20 cellular contexts compared by ENCODE assay signal in genomic region chr10:90378524-90379076, GRCh38.
DNase-seq lines count a peak whose midpoint lies in the region; ATAC-seq, FAIRE-seq and TF ChIP-seq lines count a peak whose summit lies in the region.
"Had no signal": no experiment of that assay in that cellular context is flagged by ENCODE, and none has a peak within 500 bp of the region (broad histone marks: within the 10 kb centered on the region; RNA-seq: fewer than 3 reads in every experiment).

No MANE protein-coding gene starts in this region.

- peaks cover 0 to 6% (median 1%) of the 10 kb centered on the region in 5 donors for H3K27me3 Mint-ChIP-seq in naive thymus-derived CD8-positive, alpha-beta T cell

- H3K4me3 ChIP-seq in bronchial epithelial cell (ENCODE audit: low read depth, low read length) (no peak overlapping the region), osteoblast (ENCODE audit: insufficient read depth, low read length) (no peak overlapping the region), pancreas (no peak overlapping the region)

- H3K9me3 Mint-ChIP-seq in naive thymus-derived CD8-positive, alpha-beta T cell = no peaks in the 10 kb centered on the region

- H3K4me2 ChIP-seq in osteoblast (ENCODE audit: insufficient read depth, low read length) = peak overlapping the region; percentile 33

- H3K4me1 ChIP-seq in osteoblast (ENCODE audit: insufficient read depth, low read length) = peaks cover 11% of the 10 kb centered on the region
- no peaks in the 10 kb centered on the region for H3K4me1 ChIP-seq in pancreas

- H3K79me2 ChIP-seq in osteoblast (ENCODE audit: insufficient read depth, low read length) = no peaks in the 10 kb centered on the region

- no peaks in the 10 kb centered on the region for H3K9me3 ChIP-seq in osteoblast (ENCODE audit: low read depth, low read length)
- H3K9me3 ChIP-seq in pancreas = no peaks in the 10 kb centered on the region

- H3K4me3 Mint-ChIP-seq in naive thymus-derived CD8-positive, alpha-beta T cell = no peak overlapping the region
- H3K4me3 Mint-ChIP-seq: CD14-positive monocyte had no signal

- H4K20me1 ChIP-seq in osteoblast (ENCODE audit: insufficient read depth, low read length) = no peaks in the 10 kb centered on the region

- no peaks in the 10 kb centered on the region for H3K4me1 Mint-ChIP-seq in naive thymus-derived CD8-positive, alpha-beta T cell
- H3K4me1 Mint-ChIP-seq: CD14-positive monocyte had no signal

- no peak overlapping the region for H2AFZ ChIP-seq in osteoblast (ENCODE audit: low read length)

- WGBS in pancreas, 2 donors = 70 to 78% methylated on average over 3 of the region's 3 CpGs

- ATAC-seq in HG02610 (IDR thresholded peaks at IDR 0.05; ENCODE audit: unreplicated experiment) (no peak), left cardiac atrium (no peak), pancreas (no peak)
- ATAC-seq in naive thymus-derived CD8-positive, alpha-beta T cell = no peak
- ATAC-seq: HCT116 had no signal

- TF ChIP-seq CTCF in bronchial epithelial cell (IDR thresholded peaks at IDR 0.05; ENCODE audit: insufficient read depth, low read length, severe bottlenecking) (no peak), osteoblast (IDR thresholded peaks at IDR 0.05; ENCODE audit: extremely low read depth, low read depth, low read length) (no peak), pancreas (IDR thresholded peaks at IDR 0.05) (no peak)

- POLR2A ChIA-PET in naive thymus-derived CD8-positive, alpha-beta T cell (lab: Charles Lee) = no interaction called here

- peak; percentile 4 for DNase-seq in Daoy (ENCODE audit: low read depth)
- DNase-seq in LHCN-M2 (ENCODE audit: low read depth) = peak; percentile 12
- DNase-seq in bronchial epithelial cell (ENCODE audit: low read depth) = peak; percentile 25
- peak; percentile 74 for DNase-seq in osteoblast (ENCODE audit: insufficient read length, low spot score, missing footprints)
- DNase-seq in left cardiac atrium = no peak
- DNase-seq in pancreas = no peak
- DNase-seq in naive thymus-derived CD8-positive, alpha-beta T cell = no peak
- DNase-seq: COR-L47; DMS153; NCI-H1048; NCI-H1694 treated with DMSO at 0.1 percent for 48 hours; NCI-H69; NK-92 treated with Interleukin-12 subunit alpha and Interleukin-12 subunit beta, amount 100 ng/mL, for 24 hours had no signal

- FAIRE-seq in bronchial epithelial cell (lab: Jason Lieb, UNC) = no peak
- no peak for FAIRE-seq in pancreas (lab: Jason Lieb, UNC)
- FAIRE-seq: A204.1, G401.6, GM12891, HTR-8/SVneo had no signal

- H3K36me3 ChIP-seq in bronchial epithelial cell (ENCODE audit: control insufficient read depth, insufficient read depth, low read length) (no peaks in the 10 kb centered on the region), osteoblast (ENCODE audit: insufficient read depth, low read length) (no peaks in the 10 kb centered on the region), pancreas (no peaks in the 10 kb centered on the region)

- intact Hi-C loops in left cardiac atrium (cut with DNase I) = no loop called here
- intact Hi-C loops in pancreas (cut with DNase I) = no loop called here

- no peaks in the 10 kb centered on the region for H3K27me3 ChIP-seq in bronchial epithelial cell (ENCODE audit: control insufficient read depth, insufficient read depth, low read length)
- no peaks in the 10 kb centered on the region for H3K27me3 ChIP-seq in osteoblast (ENCODE audit: insufficient read depth, low read length)
- no peaks in the 10 kb centered on the region for H3K27me3 ChIP-seq in pancreas

- no peaks in the 10 kb centered on the region for H3K36me3 Mint-ChIP-seq in naive thymus-derived CD8-positive, alpha-beta T cell
- H3K36me3 Mint-ChIP-seq: CD14-positive monocyte had no signal

- H3K27ac ChIP-seq in osteoblast (ENCODE audit: low read depth, low read length) (no peak overlapping the region), pancreas (no peak overlapping the region)

- no peak overlapping the region for H3K27ac Mint-ChIP-seq in naive thymus-derived CD8-positive, alpha-beta T cell
- H3K27ac Mint-ChIP-seq: CD14-positive monocyte had no signal

Comparison
In these comparisons a context has a peak if more than half of its experiments do, and no peak if none do; other contexts are left out.
1. DNase-seq: peak in Daoy (single experiment), LHCN-M2 (single experiment), bronchial epithelial cell (single experiment) and osteoblast (single experiment); none in left cardiac atrium (single experiment), pancreas (0 of 6) and naive thymus-derived CD8-positive, alpha-beta T cell (0 of 10).